ENCODE assay signal across 2 cellular contexts in the genomic region with DNA sequence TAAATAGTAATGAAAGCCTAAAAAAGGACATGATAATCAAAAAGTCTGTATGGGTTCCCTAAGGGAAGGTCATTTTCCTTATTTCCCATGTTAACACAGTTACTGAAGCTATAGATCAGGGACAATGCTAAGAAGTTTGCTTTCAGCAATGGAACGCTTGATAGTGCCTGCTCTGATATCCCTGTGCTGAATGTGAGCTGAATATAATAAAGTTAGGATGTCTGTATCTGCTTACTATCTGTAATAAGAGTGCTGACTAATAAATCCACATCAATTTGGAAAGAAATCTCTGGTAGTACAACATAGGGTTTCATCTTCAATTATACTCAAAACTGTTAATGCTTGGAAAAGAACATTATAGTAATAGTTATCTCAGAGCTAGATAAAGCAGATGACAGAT.
TF ChIP-seq lines count a peak whose summit lies in the region.

No MANE protein-coding gene starts in this region.

TF ChIP-seq in IMR-90, 13 proteins besides CTCF, POLR2A, EP300 and RAD21:
- TF ChIP-seq MAZ (IDR thresholded peaks at IDR 0.05; ENCODE audit: borderline replicate concordance, low read depth, low read length) (no peak), FOS (IDR thresholded peaks at IDR 0.05; ENCODE audit: low read depth, low read length) (no peak), NFE2L2 (IDR thresholded peaks at IDR 0.05; ENCODE audit: low read depth, low read length) (no peak), BHLHE40 (IDR thresholded peaks at IDR 0.05; ENCODE audit: low read depth, low read length) (no peak), RFX5 (IDR thresholded peaks at IDR 0.05; ENCODE audit: low read depth, low read length) (no peak), RCOR1 (IDR thresholded peaks at IDR 0.05; ENCODE audit: insufficient replicate concordance, low read length) (no peak)
- TF ChIP-seq, protein P1, sequence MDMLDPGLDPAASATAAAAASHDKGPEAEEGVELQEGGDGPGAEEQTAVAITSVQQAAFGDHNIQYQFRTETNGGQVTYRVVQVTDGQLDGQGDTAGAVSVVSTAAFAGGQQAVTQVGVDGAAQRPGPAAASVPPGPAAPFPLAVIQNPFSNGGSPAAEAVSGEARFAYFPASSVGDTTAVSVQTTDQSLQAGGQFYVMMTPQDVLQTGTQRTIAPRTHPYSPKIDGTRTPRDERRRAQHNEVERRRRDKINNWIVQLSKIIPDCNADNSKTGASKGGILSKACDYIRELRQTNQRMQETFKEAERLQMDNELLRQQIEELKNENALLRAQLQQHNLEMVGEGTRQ (IDR thresholded peaks at IDR 0.05; ENCODE audit: low read depth, low read length) = no peak

TF ChIP-seq in SK-N-SH, 30 proteins besides CTCF, POLR2A, EP300 and RAD21:
- TF ChIP-seq, protein P2, sequence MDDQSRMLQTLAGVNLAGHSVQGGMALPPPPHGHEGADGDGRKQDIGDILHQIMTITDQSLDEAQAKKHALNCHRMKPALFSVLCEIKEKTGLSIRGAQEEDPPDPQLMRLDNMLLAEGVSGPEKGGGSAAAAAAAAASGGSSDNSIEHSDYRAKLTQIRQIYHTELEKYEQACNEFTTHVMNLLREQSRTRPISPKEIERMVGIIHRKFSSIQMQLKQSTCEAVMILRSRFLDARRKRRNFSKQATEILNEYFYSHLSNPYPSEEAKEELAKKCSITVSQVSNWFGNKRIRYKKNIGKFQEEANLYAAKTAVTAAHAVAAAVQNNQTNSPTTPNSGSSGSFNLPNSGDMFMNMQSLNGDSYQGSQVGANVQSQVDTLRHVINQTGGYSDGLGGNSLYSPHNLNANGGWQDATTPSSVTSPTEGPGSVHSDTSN (IDR thresholded peaks at IDR 0.05) = peak; percentile 42; the same call in 1 of the 2 replicates
- TF ChIP-seq YY1 (IDR thresholded peaks at IDR 0.05; ENCODE audit: low read depth) (no peak), SIN3A (IDR thresholded peaks at IDR 0.05; ENCODE audit: borderline replicate concordance, low read depth, low read length) (no peak), TAF1 (IDR thresholded peaks at IDR 0.05; ENCODE audit: borderline replicate concordance, low read depth, low read length) (no peak), TCF12 (IDR thresholded peaks at IDR 0.05) (peak; percentile 28)
- TF ChIP-seq, protein P3, sequence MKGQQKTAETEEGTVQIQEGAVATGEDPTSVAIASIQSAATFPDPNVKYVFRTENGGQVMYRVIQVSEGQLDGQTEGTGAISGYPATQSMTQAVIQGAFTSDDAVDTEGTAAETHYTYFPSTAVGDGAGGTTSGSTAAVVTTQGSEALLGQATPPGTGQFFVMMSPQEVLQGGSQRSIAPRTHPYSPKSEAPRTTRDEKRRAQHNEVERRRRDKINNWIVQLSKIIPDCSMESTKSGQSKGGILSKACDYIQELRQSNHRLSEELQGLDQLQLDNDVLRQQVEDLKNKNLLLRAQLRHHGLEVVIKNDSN (IDR thresholded peaks at IDR 0.05; ENCODE audit: borderline replicate concordance, low read depth) = no peak
- TF ChIP-seq, protein P4, sequence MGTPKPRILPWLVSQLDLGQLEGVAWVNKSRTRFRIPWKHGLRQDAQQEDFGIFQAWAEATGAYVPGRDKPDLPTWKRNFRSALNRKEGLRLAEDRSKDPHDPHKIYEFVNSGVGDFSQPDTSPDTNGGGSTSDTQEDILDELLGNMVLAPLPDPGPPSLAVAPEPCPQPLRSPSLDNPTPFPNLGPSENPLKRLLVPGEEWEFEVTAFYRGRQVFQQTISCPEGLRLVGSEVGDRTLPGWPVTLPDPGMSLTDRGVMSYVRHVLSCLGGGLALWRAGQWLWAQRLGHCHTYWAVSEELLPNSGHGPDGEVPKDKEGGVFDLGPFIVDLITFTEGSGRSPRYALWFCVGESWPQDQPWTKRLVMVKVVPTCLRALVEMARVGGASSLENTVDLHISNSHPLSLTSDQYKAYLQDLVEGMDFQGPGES (IDR thresholded peaks at IDR 0.05; ENCODE audit: low read depth, low read length) = no peak
